Comparison of ENCODE assay signal across 1 cellular context in genomic region chr5:149794338-149795023, GRCh38.
TF ChIP-seq lines count a peak whose summit lies in the region.

No MANE protein-coding gene starts in this region.

TF ChIP-seq in GM23338, 12 proteins besides CTCF, POLR2A, EP300 and RAD21 (continued from another document):
- no peak for TF ChIP-seq ZNF462 (CRISPR knock-in tag; IDR thresholded peaks at IDR 0.05)
- no peak for TF ChIP-seq ZNF114 (CRISPR knock-in tag; IDR thresholded peaks at IDR 0.05)
- no peak for TF ChIP-seq ETS1 (IDR thresholded peaks at IDR 0.05)
- TF ChIP-seq ZNF331 (CRISPR knock-in tag; IDR thresholded peaks at IDR 0.05; ENCODE audit: low read depth): no peak
- TF ChIP-seq NANOG (IDR thresholded peaks at IDR 0.05; ENCODE audit: borderline replicate concordance): no peak
- no peak for TF ChIP-seq JUNB (IDR thresholded peaks at IDR 0.05; ENCODE audit: unreplicated experiment)
